ENCODE assay signal across 8 cellular contexts in the genomic region with DNA sequence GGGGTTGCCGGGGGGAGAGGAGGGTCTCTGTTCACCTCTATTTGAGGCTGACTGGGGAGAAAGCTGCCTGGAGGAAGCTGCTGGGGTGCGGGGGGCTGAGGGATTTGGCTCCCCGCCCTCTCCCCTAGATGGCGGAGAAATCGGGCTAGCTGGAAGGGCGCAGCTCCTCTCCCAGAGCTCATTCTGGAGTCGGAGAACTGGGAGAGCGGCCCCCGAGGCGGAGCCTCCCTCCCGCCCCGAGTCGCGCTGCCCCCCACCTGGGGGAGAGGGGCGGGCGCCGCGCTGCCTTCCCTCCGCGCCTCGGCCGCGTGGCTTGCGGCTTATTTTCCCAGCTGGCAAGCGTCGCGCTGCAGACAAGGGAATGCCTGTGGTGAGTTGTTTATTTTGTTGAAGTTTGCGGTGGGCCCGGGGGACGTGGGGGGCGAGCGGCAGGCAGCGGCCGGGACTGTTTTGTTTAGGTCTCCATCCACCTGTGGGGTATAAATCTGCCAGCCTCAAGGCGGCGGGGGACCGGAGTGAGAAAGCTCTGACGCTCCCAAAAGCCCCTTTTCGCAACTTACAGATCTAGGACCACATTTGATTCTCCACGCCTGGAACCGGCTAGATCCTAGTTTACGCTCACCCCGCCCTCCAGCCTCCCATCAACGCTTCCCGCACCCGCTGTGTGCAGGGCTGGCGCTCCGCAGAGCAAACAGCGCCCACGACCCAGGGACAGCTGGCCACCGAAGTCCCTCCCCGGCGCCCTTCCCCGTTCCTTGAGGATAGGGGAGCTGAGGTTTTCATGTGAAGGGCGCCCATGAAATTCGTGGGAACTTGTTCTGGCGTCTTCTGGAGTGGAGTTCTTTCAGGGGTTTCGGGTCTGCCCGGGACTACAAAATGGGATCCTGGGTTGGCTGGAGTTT. TPM values are rescaled to one million over a fixed set of nuclear protein-coding genes. Genes with fewer than 3 reads are reported as not detected.
DNase-seq lines count a peak whose midpoint lies in the region; ATAC-seq and TF ChIP-seq lines count a peak whose summit lies in the region.

No MANE protein-coding gene starts in this region.

- intact Hi-C loops in Right ventricle myocardium superior (cut with DNase I), result no loop called here

- peak; percentile 3 for DNase-seq in NCI-H2171 treated with DMSO at 0.1 percent for 48 hours (lab: John Stamatoyannopoulos, UW)
- no peak for DNase-seq in NCI-H2171 (lab: John Stamatoyannopoulos, UW)
- DNase-seq in NCI-H446 (lab: John Stamatoyannopoulos, UW), result peak; percentile 28 to 82
- peak; percentile 50 for DNase-seq in Right ventricle myocardium superior
- peak; percentile 89 for DNase-seq in osteocyte (ENCODE audit: extremely low spot score, unreplicated experiment)
- no peak for DNase-seq in epidermal melanocyte (ENCODE audit: insufficient read length, low spot score)
- DNase-seq in NCI-H128 (lab: John Stamatoyannopoulos, UW; ENCODE audit: unreplicated experiment), result no peak

- no peaks in the 10 kb centered on the region for H3K36me3 Mint-ChIP-seq in activated naive CD8-positive, alpha-beta T cell
- peaks cover 6% of the 10 kb centered on the region for H3K36me3 Mint-ChIP-seq in osteocyte (ENCODE audit: unreplicated experiment)

- no peak overlapping the region for H3K27ac Mint-ChIP-seq in activated naive CD8-positive, alpha-beta T cell
- peak overlapping the region; percentile 97 for H3K27ac Mint-ChIP-seq in osteocyte (ENCODE audit: unreplicated experiment)

- peaks cover 15% of the 10 kb centered on the region for H3K27me3 Mint-ChIP-seq in activated naive CD8-positive, alpha-beta T cell
- no peaks in the 10 kb centered on the region for H3K27me3 Mint-ChIP-seq in osteocyte (ENCODE audit: unreplicated experiment)

- H3K4me3 Mint-ChIP-seq in activated naive CD8-positive, alpha-beta T cell, result peak overlapping the region; percentile 96
- peak overlapping the region; percentile 99 for H3K4me3 Mint-ChIP-seq in osteocyte (ENCODE audit: unreplicated experiment)

- no peaks in the 10 kb centered on the region for H3K9me3 Mint-ChIP-seq in activated naive CD8-positive, alpha-beta T cell (ENCODE audit: low read depth)
- H3K9me3 Mint-ChIP-seq in osteocyte (ENCODE audit: unreplicated experiment), result no peaks in the 10 kb centered on the region

- TF ChIP-seq CTCF in osteocyte (IDR thresholded peaks at IDR 0.05), result peak; percentile 52

- no peak for ATAC-seq in Right ventricle myocardium superior (ENCODE audit: poor library complexity)

- H3K4me1 Mint-ChIP-seq in activated naive CD8-positive, alpha-beta T cell (ENCODE audit: low read depth), result peaks cover 44% of the 10 kb centered on the region
- peaks cover 38% of the 10 kb centered on the region for H3K4me1 Mint-ChIP-seq in osteocyte (ENCODE audit: unreplicated experiment)

RNA-seq across cellular contexts. Expression of a gene that starts 4.0 kb away (rescaled TPM):
- total RNA-seq in Right ventricle myocardium superior, result 11.3 TPM
- 111 and 116 TPM in 2 replicates for total RNA-seq in osteocyte

Comparison
In these comparisons a context has a peak if more than half of its experiments do, and no peak if none do; other contexts are left out.
1. DNase-seq: peak in NCI-H2171 treated with DMSO at 0.1 percent for 48 hours (single experiment), NCI-H446 (2 of 2), Right ventricle myocardium superior (single experiment) and osteocyte (single experiment); none in NCI-H2171 (single experiment), epidermal melanocyte (single experiment) and NCI-H128 (single experiment).